In the genomic region with DNA sequence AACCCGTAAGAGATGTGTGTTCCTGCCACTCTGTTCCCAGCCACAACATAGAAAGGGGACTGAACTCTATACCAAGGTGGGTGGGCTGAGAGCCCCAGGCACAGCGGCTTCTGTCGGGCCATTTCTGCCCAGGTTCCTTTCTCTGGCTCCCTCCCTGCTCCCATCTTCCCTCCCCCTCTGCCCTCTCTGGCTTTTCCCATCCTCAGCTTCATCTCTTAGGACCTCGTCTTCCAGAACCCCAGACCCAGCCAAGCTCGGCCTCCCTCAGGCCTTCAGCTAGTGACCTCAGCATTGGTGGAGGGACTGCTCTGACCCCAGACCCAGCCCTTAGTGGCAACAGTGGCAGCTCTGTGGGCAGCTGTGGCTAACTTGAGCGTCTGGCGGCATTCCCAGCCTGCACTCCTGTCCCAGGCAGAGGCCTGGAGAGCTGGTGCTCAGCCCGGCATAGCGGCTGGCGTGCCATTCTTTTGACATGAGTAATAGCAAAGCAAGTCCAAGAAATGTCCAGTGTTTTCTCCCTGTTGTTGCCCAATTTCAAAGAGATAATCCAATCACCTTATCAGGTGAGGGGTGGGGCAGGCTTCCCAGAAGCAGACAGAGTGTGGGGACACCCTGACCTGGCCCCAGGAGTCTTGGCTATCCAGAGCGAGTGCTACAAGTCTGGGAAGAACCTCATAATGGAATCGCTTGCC, we compare ENCODE assay signal across 2 cellular contexts.
TF ChIP-seq lines count a peak whose summit lies in the region.

No MANE protein-coding gene starts in this region.

TF ChIP-seq in HCT116, 20 proteins besides CTCF, POLR2A, EP300 and RAD21 (continued from another document):
- TF ChIP-seq SIN3A (IDR thresholded peaks at IDR 0.05; ENCODE audit: low read depth), result peak; percentile 32; the same call in 1 of the 2 replicates
- TF ChIP-seq CBX3 (IDR thresholded peaks at IDR 0.05; ENCODE audit: low read depth), result peak; percentile 74; the same call in 1 of the 2 replicates
- peak; percentile 95 for TF ChIP-seq JUND (IDR thresholded peaks at IDR 0.05)
- no peak for TF ChIP-seq ELF1 (IDR thresholded peaks at IDR 0.05; ENCODE audit: borderline replicate concordance, low read depth)
- TF ChIP-seq, protein P1, sequence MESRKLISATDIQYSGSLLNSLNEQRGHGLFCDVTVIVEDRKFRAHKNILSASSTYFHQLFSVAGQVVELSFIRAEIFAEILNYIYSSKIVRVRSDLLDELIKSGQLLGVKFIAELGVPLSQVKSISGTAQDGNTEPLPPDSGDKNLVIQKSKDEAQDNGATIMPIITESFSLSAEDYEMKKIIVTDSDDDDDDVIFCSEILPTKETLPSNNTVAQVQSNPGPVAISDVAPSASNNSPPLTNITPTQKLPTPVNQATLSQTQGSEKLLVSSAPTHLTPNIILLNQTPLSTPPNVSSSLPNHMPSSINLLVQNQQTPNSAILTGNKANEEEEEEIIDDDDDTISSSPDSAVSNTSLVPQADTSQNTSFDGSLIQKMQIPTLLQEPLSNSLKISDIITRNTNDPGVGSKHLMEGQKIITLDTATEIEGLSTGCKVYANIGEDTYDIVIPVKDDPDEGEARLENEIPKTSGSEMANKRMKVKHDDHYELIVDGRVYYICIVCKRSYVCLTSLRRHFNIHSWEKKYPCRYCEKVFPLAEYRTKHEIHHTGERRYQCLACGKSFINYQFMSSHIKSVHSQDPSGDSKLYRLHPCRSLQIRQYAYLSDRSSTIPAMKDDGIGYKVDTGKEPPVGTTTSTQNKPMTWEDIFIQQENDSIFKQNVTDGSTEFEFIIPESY (IDR thresholded peaks at IDR 0.05; ENCODE audit: extremely low read depth, insufficient replicate concordance, low read length), result peak; percentile 40
- TF ChIP-seq EZH2 (IDR thresholded peaks at IDR 0.05), result no peak
- TF ChIP-seq YY1 (IDR thresholded peaks at IDR 0.05; ENCODE audit: extremely low read depth, insufficient replicate concordance, low read depth, low read length), result peak; percentile 48
- TF ChIP-seq ZNF274 (IDR thresholded peaks at IDR 0.05; ENCODE audit: low read depth, low read length), result no peak
- peak; percentile 91 for TF ChIP-seq FOSL1 (IDR thresholded peaks at IDR 0.05; ENCODE audit: low read depth)
- peak; percentile 97 for TF ChIP-seq CEBPB (IDR thresholded peaks at IDR 0.05; ENCODE audit: low read depth)
- TF ChIP-seq SRF (IDR thresholded peaks at IDR 0.05; ENCODE audit: low read depth), result no peak; the same call in 1 of the 2 replicates
- TF ChIP-seq ZFX (IDR thresholded peaks at IDR 0.05), result no peak
- no peak for TF ChIP-seq REST (IDR thresholded peaks at IDR 0.05; ENCODE audit: low read depth)
- TF ChIP-seq, protein P2, sequence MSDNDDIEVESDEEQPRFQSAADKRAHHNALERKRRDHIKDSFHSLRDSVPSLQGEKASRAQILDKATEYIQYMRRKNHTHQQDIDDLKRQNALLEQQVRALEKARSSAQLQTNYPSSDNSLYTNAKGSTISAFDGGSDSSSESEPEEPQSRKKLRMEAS (IDR thresholded peaks at IDR 0.05), result no peak
- TF ChIP-seq POLR2AphosphoS5 (IDR thresholded peaks at IDR 0.05; ENCODE audit: low read depth, low read length), result peak; percentile 42
- no peak for TF ChIP-seq TCF7L2 (IDR thresholded peaks at IDR 0.05; ENCODE audit: borderline replicate concordance, extremely low read depth, insufficient read depth, insufficient read length)
- TF ChIP-seq SP1 (IDR thresholded peaks at IDR 0.05; ENCODE audit: low read depth), result peak; percentile 82
- TF ChIP-seq, protein P3, sequence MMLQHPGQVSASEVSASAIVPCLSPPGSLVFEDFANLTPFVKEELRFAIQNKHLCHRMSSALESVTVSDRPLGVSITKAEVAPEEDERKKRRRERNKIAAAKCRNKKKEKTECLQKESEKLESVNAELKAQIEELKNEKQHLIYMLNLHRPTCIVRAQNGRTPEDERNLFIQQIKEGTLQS (IDR thresholded peaks at IDR 0.05), result no peak
- no peak for TF ChIP-seq EZH2phosphoT487 (IDR thresholded peaks at IDR 0.05; ENCODE audit: borderline replicate concordance)

TF ChIP-seq in GM23338, 12 proteins besides CTCF, POLR2A, EP300 and RAD21 (continued from another document):
- TF ChIP-seq NANOG (IDR thresholded peaks at IDR 0.05; ENCODE audit: borderline replicate concordance), result no peak
TF ChIP-seq in GM23338: peak in this region for 0.
